In genomic region chr5:146084376-146084775, GRCh38 we compare ENCODE assay signal across 21 cellular contexts. TPM values are rescaled to one million over a fixed set of nuclear protein-coding genes. Genes with fewer than 3 reads are reported as not detected.
DNase-seq lines count a peak whose midpoint lies in the region; ATAC-seq and TF ChIP-seq lines count a peak whose summit lies in the region.
"Had no signal": no experiment of that assay in that cellular context is flagged by ENCODE, and none has a peak within 500 bp of the region (broad histone marks: within the 10 kb centered on the region; RNA-seq: fewer than 3 reads in every experiment).

No MANE protein-coding gene starts in this region.

- no peak for TF ChIP-seq CTCF in glutamatergic neuron (IDR thresholded peaks at IDR 0.05; ENCODE audit: partially characterized antibody, unreplicated experiment)

- H3K4me3 Mint-ChIP-seq in glutamatergic neuron (ENCODE audit: unreplicated experiment), result no peak overlapping the region
- H3K4me3 Mint-ChIP-seq: B cell; CD4-positive, alpha-beta T cell; CD8-positive, alpha-beta T cell had no signal

- peaks cover 20% of the 10 kb centered on the region; the same call in 1 of the 2 replicates for H3K4me1 ChIP-seq in SJCRH30
- H3K4me1 ChIP-seq: A549, Caco-2 had no signal

- no peaks in the 10 kb centered on the region for H3K9me3 Mint-ChIP-seq in glutamatergic neuron (ENCODE audit: unreplicated experiment)
- H3K9me3 Mint-ChIP-seq: CD4-positive, alpha-beta T cell; CD8-positive, alpha-beta T cell had no signal

- DNase-seq in DMS 273 (lab: John Stamatoyannopoulos, UW; ENCODE audit: unreplicated experiment) (peak; percentile 26), DMS 273 treated with DMSO at 0.1 percent for 48 hours (lab: John Stamatoyannopoulos, UW) (no peak), NCI-H69 (lab: John Stamatoyannopoulos, UW) (peak; percentile 45), SJCRH30 (peak; percentile 63 to 70), glutamatergic neuron (peak; percentile 49), superior temporal gyrus (ENCODE audit: extremely low spot score) (no peak)
- DNase-seq: AML-193; Caco-2; Calu3; CD4-positive, alpha-beta T cell; CD8-positive, alpha-beta T cell; DMS79 treated with DMSO at 0.1 percent for 48 hours; GF-D8 had no signal

- H3K27me3 Mint-ChIP-seq in glutamatergic neuron (ENCODE audit: unreplicated experiment), result no peaks in the 10 kb centered on the region
- H3K27me3 Mint-ChIP-seq: B cell had no signal

- H3K27ac Mint-ChIP-seq in glutamatergic neuron (ENCODE audit: unreplicated experiment), result peak overlapping the region; percentile 17
- H3K27ac Mint-ChIP-seq: B cell; CD4-positive, alpha-beta T cell; CD8-positive, alpha-beta T cell had no signal

- no peaks in the 10 kb centered on the region for H3K36me3 ChIP-seq in SJCRH30
- H3K36me3 ChIP-seq: BLaER1 treated with 17β-estradiol and CSF1 and Interleukin-3, amounts not matched to agents 10 nM and 100 nM had no signal

- ATAC-seq in HG02642 (IDR thresholded peaks at IDR 0.05; ENCODE audit: poor library complexity, unreplicated experiment) (no peak), SK-N-SH treated with all-trans-retinoic acid at 6 μM for 48 hours (no peak)
- ATAC-seq: A549; CD8-positive, alpha-beta T cell had no signal

- H3K27ac ChIP-seq in SJCRH30, result no peak overlapping the region
- H3K27ac ChIP-seq: 22Rv1, A549, C4-2B had no signal

- H3K27me3 ChIP-seq in SJCRH30, result peaks cover under 1% of the 10 kb centered on the region; the same call in 1 of the 2 replicates
- H3K27me3 ChIP-seq: BLaER1 treated with 17β-estradiol and CSF1 and Interleukin-3, amounts not matched to agents 10 nM and 100 nM had no signal

- no peak overlapping the region for H3K4me3 ChIP-seq in SJCRH30
- H3K4me3 ChIP-seq: A549; BLaER1 treated with 17β-estradiol and CSF1 and Interleukin-3, amounts not matched to agents 10 nM and 100 nM had no signal

- H3K36me3 Mint-ChIP-seq in glutamatergic neuron (ENCODE audit: unreplicated experiment), result no peaks in the 10 kb centered on the region
- H3K36me3 Mint-ChIP-seq: CD8-positive, alpha-beta T cell had no signal

- H3K4me1 Mint-ChIP-seq in glutamatergic neuron (ENCODE audit: low read depth, unreplicated experiment), result peaks cover 24% of the 10 kb centered on the region

- no peaks in the 10 kb centered on the region for H3K9me3 ChIP-seq in SJCRH30 (replicated peaks)
- H3K9me3 ChIP-seq: A549; BLaER1 treated with 17β-estradiol and CSF1 and Interleukin-3, amounts not matched to agents 10 nM and 100 nM; Caco-2 had no signal

TF ChIP-seq in SK-N-SH treated with all-trans-retinoic acid at 6 μM for 48 hours, 23 proteins besides CTCF, POLR2A, EP300 and RAD21:
- TF ChIP-seq ZFP30 (CRISPR knock-in tag; IDR thresholded peaks at IDR 0.05), result no peak
- no peak for TF ChIP-seq CSRNP3 (CRISPR knock-in tag; IDR thresholded peaks at IDR 0.05)
- no peak for TF ChIP-seq TSHZ2 (CRISPR knock-in tag; IDR thresholded peaks at IDR 0.05)
- TF ChIP-seq TCF4 (CRISPR knock-in tag; IDR thresholded peaks at IDR 0.05; ENCODE audit: borderline replicate concordance), result no peak
- TF ChIP-seq GLIS3 (CRISPR knock-in tag; IDR thresholded peaks at IDR 0.05), result no peak
- no peak for TF ChIP-seq ESRRG (CRISPR knock-in tag; IDR thresholded peaks at IDR 0.05)
- TF ChIP-seq ZC3H10 (CRISPR knock-in tag; IDR thresholded peaks at IDR 0.05), result no peak
- no peak for TF ChIP-seq OSR1 (CRISPR knock-in tag; IDR thresholded peaks at IDR 0.05)
- no peak for TF ChIP-seq RARB (CRISPR knock-in tag; IDR thresholded peaks at IDR 0.05)
- TF ChIP-seq CREB5 (CRISPR knock-in tag; IDR thresholded peaks at IDR 0.05; ENCODE audit: low read depth), result no peak

RNA-seq across cellular contexts. Expression of gene PLAC8L1, which starts 21.0 kb away (rescaled TPM):
- total RNA-seq in SJCRH30 (2014; rRNA removed; shearing (Covaris generic)), result 0.33 TPM in 1 of 2 replicates, not detected in the other
- total RNA-seq in glutamatergic neuron (ENCODE audit: unreplicated experiment), result 2.2 TPM
- total RNA-seq: A172; CD8-positive, alpha-beta T cell had no signal

Comparison
In these comparisons a context has a peak if more than half of its experiments do, and no peak if none do; other contexts are left out.
1. DNase-seq: peak in DMS 273 (single experiment), NCI-H69 (single experiment), SJCRH30 (2 of 2) and glutamatergic neuron (single experiment); none in DMS 273 treated with DMSO at 0.1 percent for 48 hours (single experiment) and superior temporal gyrus (single experiment).